14 cellular contexts compared by ENCODE assay signal in the genomic region with DNA sequence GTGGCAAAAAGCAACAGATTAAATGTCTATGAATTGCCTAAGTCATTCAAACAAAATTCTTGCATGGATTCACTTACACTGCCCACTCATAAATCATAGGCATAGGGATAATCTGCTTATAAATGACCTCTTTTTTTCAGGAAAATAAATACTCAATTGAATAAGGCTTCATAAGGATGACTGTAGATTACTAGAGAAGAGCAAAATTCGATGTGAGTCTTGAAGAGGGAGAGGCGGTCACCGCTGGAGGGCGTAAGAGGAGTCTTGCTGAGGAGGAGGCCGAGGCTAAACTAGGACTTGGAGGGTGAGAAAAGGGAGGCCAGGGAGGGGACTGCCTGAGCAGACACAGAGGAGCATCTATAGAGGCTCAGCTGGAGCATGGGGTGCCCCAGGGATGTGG.
DNase-seq lines count a peak whose midpoint lies in the region; ATAC-seq and TF ChIP-seq lines count a peak whose summit lies in the region.
"Had no signal": no experiment of that assay in that cellular context is flagged by ENCODE, and none has a peak within 500 bp of the region (broad histone marks: within the 10 kb centered on the region; RNA-seq: fewer than 3 reads in every experiment).

No MANE protein-coding gene starts in this region.

- TF ChIP-seq POLR2A in heart left ventricle (IDR thresholded peaks at IDR 0.05) (no peak), tibial nerve (IDR thresholded peaks at IDR 0.05) (no peak)

- peaks cover 8% of the 10 kb centered on the region for H3K4me1 Mint-ChIP-seq in T-helper 17 cell

- intact Hi-C loops in heart left ventricle (cut with DNase I) (no loop called here), cardiac septum (cut with DNase I) (loop anchor here (5.0 kb wide), 1 partner anchor 95 kb away; no protein-coding TSS in a partner anchor)

- peak overlapping the region; percentile 59 for H3K27ac Mint-ChIP-seq in T-helper 17 cell
- H3K27ac Mint-ChIP-seq: dendritic cell treated with granulocyte-macrophage colony-stimulating factor and Interleukin-4, amounts not matched to agents 40 ng/mL and 50 ng/mL, for 4 days had no signal

- no peak for DNase-seq in heart left ventricle
- DNase-seq in cardiac septum (ENCODE audit: low spot score), result no peak
- no peak for DNase-seq in T-helper 17 cell
- peak; percentile 87 for DNase-seq in foreskin melanocyte
- DNase-seq in tibial nerve (ENCODE audit: low spot score in 2 of 2), result no peak
- no peak for DNase-seq in activated CD4-positive, alpha-beta T cell treated with anti-CD3 and anti-CD28 coated beads, Interleukin-2, amount 50 U/mL, for 48 hours
- DNase-seq: foreskin keratinocyte; KG1; NCI-H69; stimulated activated CD4-positive, alpha-beta T cell treated with anti-CD3 and anti-CD28 coated beads, Interleukin-2, amount 100 ng/mL, for 48 hours; T1000 had no signal

- H3K4me3 ChIP-seq in heart left ventricle, result no peak overlapping the region
- no peak overlapping the region for H3K4me3 ChIP-seq in tibial nerve

- TF ChIP-seq CTCF in heart left ventricle (IDR thresholded peaks at IDR 0.05) (peak in 1 of 12 donors; percentile 12), tibial nerve (IDR thresholded peaks at IDR 0.05) (peak in 4 of 5 experiments; percentile 43 to 52 (median 47))

- no peaks in the 10 kb centered on the region for H3K27me3 Mint-ChIP-seq in T-helper 17 cell

- TF ChIP-seq EP300 in tibial nerve (IDR thresholded peaks at IDR 0.05), result peak in 1 of 2 donors; percentile 54

- 87 to 88% (median 87%) methylated on average over 5 of the region's 5 CpGs for WGBS in heart left ventricle, 4 donors
- WGBS in tibial nerve, 2 donors, result 55 to 60% methylated on average over 5 of the region's 5 CpGs

- H3K27me3 ChIP-seq in heart left ventricle (no peaks in the 10 kb centered on the region), tibial nerve (no peaks in the 10 kb centered on the region)
- H3K27me3 ChIP-seq: foreskin keratinocyte had no signal

- H3K36me3 ChIP-seq in heart left ventricle (no peaks in the 10 kb centered on the region), tibial nerve (peaks cover 0 to 5% (median 0%) of the 10 kb centered on the region in 3 donors)

- ATAC-seq in heart left ventricle (no peak), T-helper 17 cell (no peak), HG03039 (IDR thresholded peaks at IDR 0.05; ENCODE audit: unreplicated experiment) (no peak), GM21528 (IDR thresholded peaks at IDR 0.05; ENCODE audit: low FRiP score, unreplicated experiment) (no peak)
- ATAC-seq: foreskin keratinocyte had no signal

- H3K27ac ChIP-seq in heart left ventricle (peak overlapping the region in 7 of 12 donors; percentile 7 to 49 (median 28)), tibial nerve (peak overlapping the region; percentile 62 to 88 (median 80))
- H3K27ac ChIP-seq: foreskin keratinocyte had no signal

- no peaks in the 10 kb centered on the region for H3K9me3 ChIP-seq in heart left ventricle
- H3K9me3 ChIP-seq in T-helper 17 cell (ENCODE audit: control insufficient read depth, low read length, poor library complexity, severe bottlenecking), result no peaks in the 10 kb centered on the region
- no peaks in the 10 kb centered on the region for H3K9me3 ChIP-seq in tibial nerve

- H3K36me3 Mint-ChIP-seq in T-helper 17 cell (ENCODE audit: low read depth), result no peaks in the 10 kb centered on the region

- no peak overlapping the region for H3K4me3 Mint-ChIP-seq in T-helper 17 cell
- H3K4me3 Mint-ChIP-seq: dendritic cell treated with granulocyte-macrophage colony-stimulating factor and Interleukin-4, amounts not matched to agents 40 ng/mL and 50 ng/mL, for 4 days had no signal

- peaks cover 0 to 35% (median 11%) of the 10 kb centered on the region in 12 donors for H3K4me1 ChIP-seq in heart left ventricle
- H3K4me1 ChIP-seq in tibial nerve, result peaks cover 0 to 44% (median 22%) of the 10 kb centered on the region in 4 donors
